In genomic region chr13:23069571-23069970, GRCh38 we compare ENCODE assay signal across 19 cellular contexts.
A peak's percentile ranks its signal among the peaks of the same experiment; 100 is the strongest.
DNase-seq lines count a peak whose midpoint lies in the region; ATAC-seq and TF ChIP-seq lines count a peak whose summit lies in the region.
"Had no signal": no experiment of that assay in that cellular context is flagged by ENCODE, and none has a peak within 500 bp of the region (broad histone marks: within the 10 kb centered on the region; RNA-seq: fewer than 3 reads in every experiment).

No MANE protein-coding gene starts in this region.

- in situ Hi-C loops in GM13976 (cut with MboI; ENCODE audit: low sequenced_read_pairs, unreplicated experiment): no loop called here

- H3K36me3 ChIP-seq in muscle layer of duodenum (ENCODE audit: control insufficient read depth in 1 of 2, insufficient read depth in 2 of 2, low read length in 2 of 2): no peaks in the 10 kb centered on the region
- H3K36me3 ChIP-seq: ascending aorta, ovary, WERI-Rb-1 had no signal

- CTCF ChIA-PET in Calu3 (lab: Charles Lee): no interaction called here

- no peak for TF ChIP-seq CTCF in AG09319 (IDR thresholded peaks at IDR 0.05; ENCODE audit: low read depth, low read length)
- TF ChIP-seq CTCF in Calu3 (IDR thresholded peaks at IDR 0.05; ENCODE audit: unreplicated experiment): no peak
- no peak for TF ChIP-seq CTCF in GM13976 (IDR thresholded peaks at IDR 0.05; ENCODE audit: borderline replicate concordance, control extremely low read depth, extremely low read depth, insufficient read depth, missing control alignments)

- H3K27ac Mint-ChIP-seq in Calu3 (ENCODE audit: unreplicated experiment): no peak overlapping the region
- H3K27ac Mint-ChIP-seq in activated naive CD4-positive, alpha-beta T cell treated with anti-CD3 and anti-CD28 coated beads, Interleukin-2, amount 50 U/mL, for 72 hours: no peak overlapping the region
- H3K27ac Mint-ChIP-seq: immature natural killer cell had no signal

- H3K27ac ChIP-seq in muscle layer of duodenum (ENCODE audit: low read length): peak overlapping the region; percentile 10
- H3K27ac ChIP-seq: ascending aorta, dorsolateral prefrontal cortex, ovary, WERI-Rb-1 had no signal

- no peaks in the 10 kb centered on the region for H3K27me3 ChIP-seq in muscle layer of duodenum (ENCODE audit: low read depth, low read length)
- H3K27me3 ChIP-seq: ascending aorta, dorsolateral prefrontal cortex, ovary had no signal

- intact Hi-C loops in Calu3 (cut with micrococcal nuclease; ENCODE audit: unreplicated experiment): no loop called here

- no peaks in the 10 kb centered on the region for H3K4me1 Mint-ChIP-seq in Calu3 (ENCODE audit: low read depth, unreplicated experiment)
- H3K4me1 Mint-ChIP-seq: CD14-positive monocyte, immature natural killer cell had no signal

- no peaks in the 10 kb centered on the region for H3K27me3 Mint-ChIP-seq in Calu3 (ENCODE audit: unreplicated experiment)

- H3K4me3 Mint-ChIP-seq in Calu3 (ENCODE audit: low read depth, unreplicated experiment): no peak overlapping the region
- H3K4me3 Mint-ChIP-seq: CD14-positive monocyte, immature natural killer cell had no signal

- H3K4me3 ChIP-seq in muscle layer of duodenum (ENCODE audit: low read depth in 1 of 2, low read length in 2 of 2): no peak overlapping the region
- H3K4me3 ChIP-seq: ascending aorta, dorsolateral prefrontal cortex, ovary had no signal

- BruUV-seq in Calu3 (replicated peaks; lab: Mats Ljungman, UMichigan): no TSS peak

- no peak for ATAC-seq in activated naive CD4-positive, alpha-beta T cell treated with anti-CD3 and anti-CD28 coated beads, Interleukin-2, amount 50 U/mL, for 72 hours
- no peak for ATAC-seq in GM21390 (IDR thresholded peaks at IDR 0.05; ENCODE audit: unreplicated experiment)
- ATAC-seq: stimulated activated naive CD8-positive, alpha-beta T cell treated with anti-CD3 and anti-CD28 coated beads, Interleukin-15, Interleukin-2, amounts not matched to agents 100 U/mL and 50 U/mL, for 24 hours had no signal

- H3K36me3 Mint-ChIP-seq in Calu3 (ENCODE audit: insufficient read depth, unreplicated experiment): no peaks in the 10 kb centered on the region
- H3K36me3 Mint-ChIP-seq in activated naive CD4-positive, alpha-beta T cell treated with anti-CD3 and anti-CD28 coated beads, Interleukin-2, amount 50 U/mL, for 72 hours: peaks cover 0 to 5% of the 10 kb centered on the region in 2 donors
- H3K36me3 Mint-ChIP-seq: CD14-positive monocyte, immature natural killer cell had no signal

- H3K9me3 ChIP-seq in muscle layer of duodenum (ENCODE audit: control insufficient read depth in 1 of 2, low read length in 2 of 2): no peaks in the 10 kb centered on the region
- H3K9me3 ChIP-seq: ascending aorta, ovary had no signal

- H3K4me1 ChIP-seq in muscle layer of duodenum (ENCODE audit: control insufficient read depth in 1 of 2, insufficient read depth in 2 of 2, low read length in 2 of 2): peaks cover 0 to 11% of the 10 kb centered on the region in 2 donors
- H3K4me1 ChIP-seq: ascending aorta had no signal

- DNase-seq in AG09319 (ENCODE audit: extremely low read depth, low read depth) (peak; percentile 40), HS-5 (ENCODE audit: low read depth) (peak; percentile 32), dedifferentiated amniotic fluid mesenchymal stem cell (ENCODE audit: extremely low spot score) (peak; percentile 80), Calu3 (no peak), GM13976 (ENCODE audit: low spot score) (no peak)
- no peak for DNase-seq in activated naive CD4-positive, alpha-beta T cell treated with anti-CD3 and anti-CD28 coated beads, Interleukin-2, amount 50 U/mL, for 72 hours (ENCODE audit: low spot score in 2 of 2)
- DNase-seq: activated effector memory CD4-positive, alpha-beta T cell treated with Interleukin-2 at 50 U/mL for 16 hours; dorsolateral prefrontal cortex; immature natural killer cell; KBM-7; NCI-H510A; ovary; stimulated activated naive CD8-positive, alpha-beta T cell treated with anti-CD3 and anti-CD28 coated beads, Interleukin-15, Interleukin-2, amounts not matched to agents 100 U/mL and 50 U/mL, for 24 hours; SW 1271; WERI-Rb-1 had no signal

- peaks cover 4% of the 10 kb centered on the region for H3K9me3 Mint-ChIP-seq in Calu3 (ENCODE audit: low read depth, unreplicated experiment)
- peaks cover 0 to 5% of the 10 kb centered on the region in 2 donors for H3K9me3 Mint-ChIP-seq in activated naive CD4-positive, alpha-beta T cell treated with anti-CD3 and anti-CD28 coated beads, Interleukin-2, amount 50 U/mL, for 72 hours

Comparison
In these comparisons a context has a peak if more than half of its experiments do, and no peak if none do; other contexts are left out.
1. DNase-seq: peak in AG09319 (single experiment), HS-5 (single experiment) and dedifferentiated amniotic fluid mesenchymal stem cell (single experiment); none in Calu3 (single experiment), activated naive CD4-positive, alpha-beta T cell treated with anti-CD3 and anti-CD28 coated beads, Interleukin-2, amount 50 U/mL, for 72 hours (0 of 2) and GM13976 (single experiment).